Comparison of ENCODE assay signal across 9 cellular contexts in the genomic region with DNA sequence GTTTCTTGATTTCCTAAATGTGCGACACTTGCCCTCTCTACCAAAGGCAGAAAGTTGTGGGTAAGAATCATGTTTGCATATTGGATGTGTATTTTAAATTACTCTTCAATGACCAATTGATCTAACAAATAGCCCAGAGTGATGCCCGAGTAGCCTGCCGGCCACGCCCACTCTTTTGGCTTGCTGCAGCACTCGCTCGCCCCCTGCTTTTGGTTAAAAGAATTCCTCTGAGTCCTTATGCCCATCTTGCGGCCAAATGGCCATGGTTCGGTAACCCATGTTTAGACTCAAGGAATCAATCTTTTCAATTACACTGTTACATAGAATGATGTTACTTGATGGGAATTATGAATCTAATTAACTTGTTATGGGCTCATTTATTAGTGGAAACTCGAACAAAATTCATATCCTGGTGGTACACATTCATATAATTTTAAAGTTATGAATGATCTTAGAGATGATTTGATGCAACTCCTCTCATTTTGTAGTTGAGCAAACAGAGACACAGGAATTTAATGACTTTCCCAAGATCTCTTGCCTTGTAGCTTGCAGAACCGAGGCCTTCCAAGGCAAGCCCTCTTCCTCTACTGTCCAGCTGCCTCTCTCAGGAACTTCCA. TPM values are rescaled to one million over a fixed set of nuclear protein-coding genes. Genes with fewer than 3 reads are reported as not detected.
DNase-seq lines count a peak whose midpoint lies in the region; ATAC-seq, FAIRE-seq and TF ChIP-seq lines count a peak whose summit lies in the region.
"Had no signal": no experiment of that assay in that cellular context is flagged by ENCODE, and none has a peak within 500 bp of the region (broad histone marks: within the 10 kb centered on the region; RNA-seq: fewer than 3 reads in every experiment).

No MANE protein-coding gene starts in this region.

- H3K27ac Mint-ChIP-seq in GM23338 = no peak overlapping the region
- H3K27ac Mint-ChIP-seq in activated naive CD4-positive, alpha-beta T cell treated with anti-CD3 and anti-CD28 coated beads for 36 hours = no peak overlapping the region
- H3K27ac Mint-ChIP-seq in immature natural killer cell = no peak overlapping the region
- H3K27ac Mint-ChIP-seq: effector memory CD8-positive, alpha-beta T cell had no signal

- H3K4me1 ChIP-seq in cardiac muscle cell (ENCODE audit: low read depth) (no peaks in the 10 kb centered on the region), GM23338 (ENCODE audit: insufficient read depth) (peaks cover 28% of the 10 kb centered on the region), Karpas-422 (ENCODE audit: low read length) (no peaks in the 10 kb centered on the region), small intestine (ENCODE audit: control insufficient read depth in 2 of 2, insufficient read depth in 1 of 2, low read depth in 1 of 2, low read length in 1 of 2) (no peaks in the 10 kb centered on the region)

- intact Hi-C loops in cardiac septum (cut with DNase I) = no loop called here
- intact Hi-C loops in activated naive CD4-positive, alpha-beta T cell treated with anti-CD3 and anti-CD28 coated beads for 36 hours (cut with micrococcal nuclease) = loop anchor here (1.0 to 2.0 kb wide), 2 partner anchors 296 to 485 kb away; no protein-coding TSS in a partner anchor

- CTCF ChIA-PET in activated naive CD4-positive, alpha-beta T cell treated with anti-CD3 and anti-CD28 coated beads for 36 hours (lab: Charles Lee) = no interaction called here

- H3K36me3 ChIP-seq in cardiac muscle cell = no peaks in the 10 kb centered on the region
- no peaks in the 10 kb centered on the region for H3K36me3 ChIP-seq in GM23338 (ENCODE audit: insufficient read depth)
- no peaks in the 10 kb centered on the region for H3K36me3 ChIP-seq in Karpas-422 (ENCODE audit: insufficient read depth, low read length)
- H3K36me3 ChIP-seq in small intestine (ENCODE audit: control insufficient read depth in 2 of 2, insufficient read depth in 2 of 2, low read length in 2 of 2) = no peaks in the 10 kb centered on the region

- H3K27ac ChIP-seq in cardiac muscle cell = no peak overlapping the region
- H3K27ac ChIP-seq in GM23338 (ENCODE audit: low read depth) = no peak overlapping the region
- H3K27ac ChIP-seq in Karpas-422 (ENCODE audit: low read length) = no peak overlapping the region
- no peak overlapping the region for H3K27ac ChIP-seq in small intestine (ENCODE audit: low read depth in 1 of 2, low read length in 1 of 2)
- no peak overlapping the region for H3K27ac ChIP-seq in coronary artery

- H3K4me1 Mint-ChIP-seq in GM23338 (peaks cover 26% of the 10 kb centered on the region), immature natural killer cell (no peaks in the 10 kb centered on the region)
- H3K4me1 Mint-ChIP-seq in activated naive CD4-positive, alpha-beta T cell treated with anti-CD3 and anti-CD28 coated beads for 36 hours (ENCODE audit: low read depth) = no peaks in the 10 kb centered on the region

- H3K79me2 ChIP-seq in GM23338 (replicated peaks; ENCODE audit: insufficient read depth) (no peaks in the 10 kb centered on the region), Karpas-422 (ENCODE audit: low read length) (no peaks in the 10 kb centered on the region)

- ATAC-seq in GM23338 = peak; percentile 88
- ATAC-seq: effector memory CD8-positive, alpha-beta T cell had no signal

- H4K20me1 ChIP-seq in GM23338 (replicated peaks; ENCODE audit: insufficient read depth) (no peaks in the 10 kb centered on the region), Karpas-422 (ENCODE audit: insufficient read depth, low read depth, low read length) (no peaks in the 10 kb centered on the region)

- TF ChIP-seq CTCF in cardiac muscle cell (IDR thresholded peaks at IDR 0.05; ENCODE audit: low read depth, low read length) (peak; percentile 42), GM23338 (conservative IDR thresholded peaks at IDR 0.05; ENCODE audit: low read depth in 2 of 2) (peak; percentile 86 to 90), coronary artery (IDR thresholded peaks at IDR 0.05) (no peak)

- H3K4me3 ChIP-seq in cardiac muscle cell = no peak overlapping the region
- H3K4me3 ChIP-seq in GM23338 = no peak overlapping the region
- no peak overlapping the region for H3K4me3 ChIP-seq in Karpas-422 (ENCODE audit: low read length)
- H3K4me3 ChIP-seq in small intestine (ENCODE audit: low read depth in 1 of 2, low read length in 2 of 2) = no peak overlapping the region
- no peak overlapping the region for H3K4me3 ChIP-seq in coronary artery

- no peak overlapping the region for H3K9ac ChIP-seq in Karpas-422 (ENCODE audit: low read length)

- H3K27me3 Mint-ChIP-seq in GM23338 (ENCODE audit: insufficient read depth, low read depth, poor library complexity) (no peaks in the 10 kb centered on the region), immature natural killer cell (ENCODE audit: low read depth in 3 of 3) (peaks cover 0 to 3% (median 0%) of the 10 kb centered on the region in 3 donors)
- H3K27me3 Mint-ChIP-seq in activated naive CD4-positive, alpha-beta T cell treated with anti-CD3 and anti-CD28 coated beads for 36 hours (ENCODE audit: low read depth) = no peaks in the 10 kb centered on the region
- H3K27me3 Mint-ChIP-seq: effector memory CD8-positive, alpha-beta T cell had no signal

- H3K4me2 ChIP-seq in GM23338 (no peak overlapping the region), Karpas-422 (ENCODE audit: low read depth, low read length, poor library complexity, severe bottlenecking) (no peak overlapping the region)

- WGBS in small intestine, 3 donors = 65 to 73% (median 71%) methylated on average over 10 of the region's 10 CpGs

- H2AFZ ChIP-seq in GM23338 (no peak overlapping the region), Karpas-422 (ENCODE audit: low read length) (no peak overlapping the region)

- H3K9me3 Mint-ChIP-seq in GM23338 (no peaks in the 10 kb centered on the region), immature natural killer cell (no peaks in the 10 kb centered on the region)
- no peaks in the 10 kb centered on the region for H3K9me3 Mint-ChIP-seq in activated naive CD4-positive, alpha-beta T cell treated with anti-CD3 and anti-CD28 coated beads for 36 hours
- H3K9me3 Mint-ChIP-seq: effector memory CD8-positive, alpha-beta T cell had no signal

- no peaks in the 10 kb centered on the region for H3K36me3 Mint-ChIP-seq in GM23338 (ENCODE audit: low read depth)
- H3K36me3 Mint-ChIP-seq in activated naive CD4-positive, alpha-beta T cell treated with anti-CD3 and anti-CD28 coated beads for 36 hours (ENCODE audit: low read depth) = no peaks in the 10 kb centered on the region
- H3K36me3 Mint-ChIP-seq in immature natural killer cell = peaks cover 0 to 7% (median 3%) of the 10 kb centered on the region in 3 donors

- H3K9me3 ChIP-seq in cardiac muscle cell (ENCODE audit: low read depth) (no peaks in the 10 kb centered on the region), Karpas-422 (ENCODE audit: low read length) (no peaks in the 10 kb centered on the region), small intestine (ENCODE audit: control insufficient read depth, low read depth) (no peaks in the 10 kb centered on the region)

- no peak for FAIRE-seq in small intestine (lab: Jason Lieb, UNC)

- DNase-seq in cardiac muscle cell (ENCODE audit: low read depth in 1 of 2, low spot score in 1 of 2) (peak; percentile 51 to 75), cardiac septum (ENCODE audit: low spot score) (no peak), GM23338 (ENCODE audit: low spot score) (peak; percentile 93), Karpas-422 (peak; percentile 85), immature natural killer cell (peak; percentile 2 to 37 (median 36)), small intestine (no peak), coronary artery (ENCODE audit: low spot score) (no peak)
- DNase-seq in activated naive CD4-positive, alpha-beta T cell treated with anti-CD3 and anti-CD28 coated beads for 36 hours = peak; percentile 58

- H3K9me2 ChIP-seq in GM23338 (ENCODE audit: insufficient read depth) = no peaks in the 10 kb centered on the region
- H3K9me2 ChIP-seq in Karpas-422 (replicated peaks; ENCODE audit: insufficient read depth, low read length) = no peaks in the 10 kb centered on the region

- H3K4me3 Mint-ChIP-seq in GM23338 = no peak overlapping the region
- no peak overlapping the region for H3K4me3 Mint-ChIP-seq in activated naive CD4-positive, alpha-beta T cell treated with anti-CD3 and anti-CD28 coated beads for 36 hours
- no peak overlapping the region for H3K4me3 Mint-ChIP-seq in immature natural killer cell
- H3K4me3 Mint-ChIP-seq: effector memory CD8-positive, alpha-beta T cell had no signal

- H3F3A ChIP-seq in GM23338 (replicated peaks; ENCODE audit: low read depth) = no peaks in the 10 kb centered on the region

- H3K27me3 ChIP-seq in cardiac muscle cell (no peaks in the 10 kb centered on the region), GM23338 (ENCODE audit: insufficient read depth) (no peaks in the 10 kb centered on the region), Karpas-422 (ENCODE audit: low read length) (no peaks in the 10 kb centered on the region), small intestine (ENCODE audit: control insufficient read depth in 2 of 2, insufficient read depth in 2 of 2, low read length in 2 of 2) (no peaks in the 10 kb centered on the region)

TF ChIP-seq in GM23338, 12 proteins besides CTCF, POLR2A, EP300 and RAD21 (continues in another document):
- no peak for TF ChIP-seq JUNB (IDR thresholded peaks at IDR 0.05; ENCODE audit: unreplicated experiment)
- TF ChIP-seq, protein P1, sequence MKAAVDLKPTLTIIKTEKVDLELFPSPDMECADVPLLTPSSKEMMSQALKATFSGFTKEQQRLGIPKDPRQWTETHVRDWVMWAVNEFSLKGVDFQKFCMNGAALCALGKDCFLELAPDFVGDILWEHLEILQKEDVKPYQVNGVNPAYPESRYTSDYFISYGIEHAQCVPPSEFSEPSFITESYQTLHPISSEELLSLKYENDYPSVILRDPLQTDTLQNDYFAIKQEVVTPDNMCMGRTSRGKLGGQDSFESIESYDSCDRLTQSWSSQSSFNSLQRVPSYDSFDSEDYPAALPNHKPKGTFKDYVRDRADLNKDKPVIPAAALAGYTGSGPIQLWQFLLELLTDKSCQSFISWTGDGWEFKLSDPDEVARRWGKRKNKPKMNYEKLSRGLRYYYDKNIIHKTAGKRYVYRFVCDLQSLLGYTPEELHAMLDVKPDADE (IDR thresholded peaks at IDR 0.05) = no peak
- no peak for TF ChIP-seq ZNF331 (CRISPR knock-in tag; IDR thresholded peaks at IDR 0.05; ENCODE audit: low read depth)

RNA-seq across cellular contexts. Expression of a gene that starts 36.5 kb away (rescaled TPM):
- total RNA-seq in cardiac muscle cell (110 and 118 TPM in 2 replicates), cardiac septum (40.0 TPM)
- polyA plus RNA-seq in cardiac muscle cell (276 and 293 TPM in 2 replicates), GM23338 (2016; fragmentation: Nextera tagmentation; extraction: Ambion mirVana) (19.9 and 21.0 TPM in 2 replicates), immature natural killer cell (not detected), small intestine (10 to 100 TPM; 23.0 to 46.4 (median 34.0) TPM)
- total RNA-seq in GM23338 (2014; rRNA removed; shearing (Covaris generic)) = 13.9 and 21.3 TPM in 2 replicates
- total RNA-seq in Karpas-422 (2014; rRNA removed; shearing (Covaris generic); ENCODE audit: low replicate concordance) = not detected in 2 replicates
- not detected for total RNA-seq in activated naive CD4-positive, alpha-beta T cell treated with anti-CD3 and anti-CD28 coated beads for 36 hours

Comparison
In these comparisons a context has a peak if more than half of its experiments do, and no peak if none do; other contexts are left out.
1. DNase-seq: peak in cardiac muscle cell (2 of 2), GM23338 (single experiment), Karpas-422 (single experiment), activated naive CD4-positive, alpha-beta T cell treated with anti-CD3 and anti-CD28 coated beads for 36 hours (single experiment) and immature natural killer cell (3 of 3); none in cardiac septum (single experiment), small intestine (single experiment) and coronary artery (single experiment).
2. RNA of a gene that starts 36.5 kb away (total RNA-seq): 110 to 118 TPM in cardiac muscle cell, 40.0 TPM in cardiac septum (single experiment) and 13.9 to 21.3 TPM in GM23338; not detected in Karpas-422 and not detected in activated naive CD4-positive, alpha-beta T cell treated with anti-CD3 and anti-CD28 coated beads for 36 hours; every median in the first group is over 10 times any median in the second.